24 cellular contexts compared by ENCODE assay signal in genomic region chr7:139563856-139564255, GRCh38. TPM values are rescaled to one million over a fixed set of nuclear protein-coding genes. Genes with fewer than 3 reads are reported as not detected.
"Had no signal": no experiment of that assay in that cellular context is flagged by ENCODE, and none has a peak within 500 bp of the region (broad histone marks: within the 10 kb centered on the region; RNA-seq: fewer than 3 reads in every experiment).

No MANE protein-coding gene starts in this region.

- H3K9me3 Mint-ChIP-seq: activated CD8-positive, alpha-beta T cell treated with anti-CD3 and anti-CD28 coated beads for 36 hours; activated naive CD4-positive, alpha-beta T cell treated with anti-CD3 and anti-CD28 coated beads, Interleukin-2, amount 50 U/mL, for 24 hours; activated T-helper 2 cell treated with anti-CD3 and anti-CD28 coated beads, Interferon-gamma antibody, Interleukin-2, Interleukin-4, amounts not matched to agents 10 μg/mL and 5 μg/mL and 100 μg/mL, durations not matched to agents 14 hours and 24 hours and 36 hours had no signal

- H2AFZ ChIP-seq: PC-9 had no signal

- ATAC-seq: activated CD8-positive, alpha-beta T cell treated with anti-CD3 and anti-CD28 coated beads for 36 hours; activated T-cell treated with anti-CD3 and anti-CD28 coated beads, Interleukin-2, amount 50 U/mL, for 72 hours had no signal

- DNase-seq: activated CD4-positive, alpha-beta T cell treated with anti-CD3 and anti-CD28 coated beads for 4 hours; activated CD8-positive, alpha-beta memory T cell treated with anti-CD3 and anti-CD28 coated beads, Interleukin-2, amount 50 U/mL, for 4 hours; activated CD8-positive, alpha-beta T cell treated with anti-CD3 and anti-CD28 coated beads for 36 hours; activated naive CD4-positive, alpha-beta T cell; activated T-cell treated with anti-CD3 and anti-CD28 coated beads, Interleukin-2, amount 50 U/mL, for 72 hours; amygdala; KG1; NCI-H1048; NCI-H146; NCI-H187 treated with DMSO at 0.1 percent for 48 hours; NCI-H2081 treated with DMSO at 0.1 percent for 48 hours; NCI-H446; NCI-H524; PC-9; SHP77 treated with DMSO at 0.1 percent for 48 hours had no signal

- H3K27ac Mint-ChIP-seq: activated CD8-positive, alpha-beta T cell treated with anti-CD3 and anti-CD28 coated beads for 36 hours; activated naive CD4-positive, alpha-beta T cell treated with anti-CD3 and anti-CD28 coated beads, Interleukin-2, amount 50 U/mL, for 24 hours; activated T-cell treated with anti-CD3 and anti-CD28 coated beads, Interleukin-2, amount 50 U/mL, for 72 hours; activated T-helper 2 cell treated with anti-CD3 and anti-CD28 coated beads, Interferon-gamma antibody, Interleukin-2, Interleukin-4, amounts not matched to agents 10 μg/mL and 5 μg/mL and 100 μg/mL, durations not matched to agents 14 hours and 24 hours and 36 hours; brain had no signal

- H3K27me3 Mint-ChIP-seq: brain had no signal

- H3K4me3 Mint-ChIP-seq: activated CD8-positive, alpha-beta T cell treated with anti-CD3 and anti-CD28 coated beads for 36 hours; activated naive CD4-positive, alpha-beta T cell treated with anti-CD3 and anti-CD28 coated beads, Interleukin-2, amount 50 U/mL, for 24 hours; activated T-cell treated with anti-CD3 and anti-CD28 coated beads, Interleukin-2, amount 50 U/mL, for 72 hours; brain had no signal

- H3K4me2 ChIP-seq: PC-9 had no signal

- H3K27ac ChIP-seq: PC-9, VCaP had no signal

- H3K4me3 ChIP-seq: PC-9 had no signal

- H3K4me1 Mint-ChIP-seq: brain had no signal

RNA-seq across cellular contexts. Expression of gene CLEC2L, which starts 40.4 kb away (rescaled TPM):
- total RNA-seq: activated CD8-positive, alpha-beta T cell treated with anti-CD3 and anti-CD28 coated beads for 36 hours; activated T-cell treated with anti-CD3 and anti-CD28 coated beads, Interleukin-2, amount 50 U/mL, for 72 hours; activated T-helper 2 cell treated with anti-CD3 and anti-CD28 coated beads, Interferon-gamma antibody, Interleukin-2, Interleukin-4, amounts not matched to agents 10 μg/mL and 5 μg/mL and 100 μg/mL, durations not matched to agents 14 hours and 24 hours and 36 hours; astrocyte; LHCN-M2; M059J; PC-9; SK-MEL-5; T-helper 2 cell treated with Interferon-gamma antibody and Interleukin-4, amounts not matched to agents 100 ng/mL and 5 ng/mL, for 36 hours had no signal
